Comparison of ENCODE assay signal across 11 cellular contexts in the genomic region with DNA sequence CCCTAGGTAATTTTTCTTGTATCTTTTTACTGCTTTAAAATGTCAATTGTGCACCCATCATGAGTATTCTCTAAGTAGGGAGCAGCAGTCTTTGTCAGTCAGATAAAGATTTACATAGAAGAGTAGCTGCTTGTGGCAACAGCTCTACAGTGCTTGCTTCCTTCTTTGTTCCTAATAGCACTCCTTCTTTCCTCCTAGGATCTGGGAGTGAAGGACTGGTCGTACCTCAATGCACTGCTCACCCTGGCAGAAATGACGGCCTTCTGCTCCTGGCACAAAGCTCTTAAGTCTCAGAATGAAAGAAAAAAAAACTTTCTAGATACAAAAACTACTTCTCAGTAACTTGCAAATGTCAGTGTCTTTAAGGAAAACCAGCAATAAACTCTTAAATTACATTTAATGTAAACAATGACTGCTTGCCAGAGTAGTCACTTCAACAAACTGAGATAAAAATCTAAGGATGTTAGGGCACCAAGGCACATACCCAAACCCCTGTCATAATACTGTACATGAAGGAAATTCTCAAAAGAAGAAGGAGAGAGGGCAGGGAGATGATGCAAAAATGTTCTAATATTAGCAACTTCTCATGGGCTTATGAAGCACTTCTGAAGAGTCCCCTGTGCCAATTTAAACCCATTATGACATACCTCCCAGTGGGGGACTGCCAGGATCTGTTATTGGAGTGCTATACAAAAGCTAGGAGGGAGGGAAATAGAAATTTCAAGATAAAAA. TPM values are rescaled to one million over a fixed set of nuclear protein-coding genes. Genes with fewer than 3 reads are reported as not detected.
A peak's percentile ranks its signal among the peaks of the same experiment; 100 is the strongest.
DNase-seq lines count a peak whose midpoint lies in the region; ATAC-seq and TF ChIP-seq lines count a peak whose summit lies in the region.
"Had no signal": no experiment of that assay in that cellular context is flagged by ENCODE, and none has a peak within 500 bp of the region (broad histone marks: within the 10 kb centered on the region; RNA-seq: fewer than 3 reads in every experiment).

No MANE protein-coding gene starts in this region.

- no peak overlapping the region for H3K27ac Mint-ChIP-seq in progenitor cell of endocrine pancreas
- H3K27ac Mint-ChIP-seq: activated T-cell treated with anti-CD3 and anti-CD28 coated beads, Interleukin-2, amount 50 U/mL, for 24 hours had no signal

- H3K27me3 ChIP-seq in right atrium auricular region: no peaks in the 10 kb centered on the region
- no peaks in the 10 kb centered on the region for H3K27me3 ChIP-seq in left ventricle myocardium inferior (ENCODE audit: low read depth)
- H3K27me3 ChIP-seq in subcutaneous abdominal adipose tissue (ENCODE audit: control insufficient read depth in 5 of 5, insufficient read depth in 4 of 5, low read length in 5 of 5): no peaks in the 10 kb centered on the region
- H3K27me3 ChIP-seq: upper lobe of left lung had no signal

- H3K4me1 Mint-ChIP-seq in progenitor cell of endocrine pancreas (ENCODE audit: low read depth): peaks cover under 1% of the 10 kb centered on the region

- H3K27me3 Mint-ChIP-seq in progenitor cell of endocrine pancreas: no peaks in the 10 kb centered on the region
- H3K27me3 Mint-ChIP-seq: activated T-cell treated with anti-CD3 and anti-CD28 coated beads, Interleukin-2, amount 50 U/mL, for 24 hours had no signal

- H3K27ac ChIP-seq in right atrium auricular region (peak overlapping the region in 1 of 2 donors; percentile 30), left ventricle myocardium inferior (replicated peaks) (peak overlapping the region; percentile 60), subcutaneous abdominal adipose tissue (ENCODE audit: low read depth, low read length) (peak overlapping the region; percentile 61)

- H3K36me3 ChIP-seq in right atrium auricular region (peaks cover 13% of the 10 kb centered on the region), left ventricle myocardium inferior (peaks cover 28% of the 10 kb centered on the region), subcutaneous abdominal adipose tissue (ENCODE audit: control insufficient read depth in 5 of 5, insufficient read depth in 5 of 5, low read length in 5 of 5) (peaks cover 0 to 25% (median 10%) of the 10 kb centered on the region in 5 donors)

- H3K9me3 Mint-ChIP-seq in progenitor cell of endocrine pancreas (ENCODE audit: low read depth): no peaks in the 10 kb centered on the region
- H3K9me3 Mint-ChIP-seq: activated T-cell treated with anti-CD3 and anti-CD28 coated beads, Interleukin-2, amount 50 U/mL, for 24 hours had no signal

- H3K4me3 ChIP-seq in right atrium auricular region (no peak overlapping the region), left ventricle myocardium inferior (no peak overlapping the region), subcutaneous abdominal adipose tissue (ENCODE audit: low read depth in 1 of 5, low read length in 5 of 5) (no peak overlapping the region)
- H3K4me3 ChIP-seq: upper lobe of left lung had no signal

- H3K36me3 Mint-ChIP-seq in progenitor cell of endocrine pancreas (ENCODE audit: insufficient read depth): peaks cover 10% of the 10 kb centered on the region

- ATAC-seq in Right ventricle myocardium inferior: peak; percentile 84
- no peak for ATAC-seq in HG03108 (IDR thresholded peaks at IDR 0.05; ENCODE audit: unreplicated experiment)

- H3K4me3 Mint-ChIP-seq in progenitor cell of endocrine pancreas (ENCODE audit: low read depth): no peak overlapping the region
- H3K4me3 Mint-ChIP-seq: activated T-cell treated with anti-CD3 and anti-CD28 coated beads, Interleukin-2, amount 50 U/mL, for 24 hours had no signal

- DNase-seq in Right ventricle myocardium inferior (ENCODE audit: missing footprints) (no peak), right atrium auricular region (ENCODE audit: low spot score) (no peak), RPMI7951 (ENCODE audit: low read depth) (peak; percentile 13), left ventricle myocardium inferior (no peak), progenitor cell of endocrine pancreas (ENCODE audit: low spot score, unreplicated experiment) (no peak), T1000 (lab: John Stamatoyannopoulos, UW) (no peak)
- DNase-seq: activated T-cell treated with anti-CD3 and anti-CD28 coated beads, Interleukin-2, amount 50 U/mL, for 24 hours; RPMI8226 had no signal

- peaks cover 2 to 11% of the 10 kb centered on the region in 2 donors for H3K4me1 ChIP-seq in right atrium auricular region
- H3K4me1 ChIP-seq in left ventricle myocardium inferior: peaks cover 53% of the 10 kb centered on the region
- peaks cover 0 to 35% (median 18%) of the 10 kb centered on the region in 5 donors for H3K4me1 ChIP-seq in subcutaneous abdominal adipose tissue (ENCODE audit: control insufficient read depth in 5 of 5, insufficient read depth in 5 of 5, low read length in 5 of 5)

- intact Hi-C loops in Right ventricle myocardium inferior (cut with DNase I): no loop called here
- intact Hi-C loops in left ventricle myocardium inferior (cut with micrococcal nuclease): no loop called here

- H3K9ac ChIP-seq in subcutaneous abdominal adipose tissue (ENCODE audit: low read length in 5 of 5): no peak overlapping the region

- TF ChIP-seq CTCF in right atrium auricular region (IDR thresholded peaks at IDR 0.05) (no peak), left ventricle myocardium inferior (IDR thresholded peaks at IDR 0.05; ENCODE audit: borderline replicate concordance) (no peak), progenitor cell of endocrine pancreas (IDR thresholded peaks at IDR 0.05; ENCODE audit: unreplicated experiment) (no peak)

- H3K9me3 ChIP-seq in right atrium auricular region (no peaks in the 10 kb centered on the region), left ventricle myocardium inferior (replicated peaks) (no peaks in the 10 kb centered on the region), subcutaneous abdominal adipose tissue (ENCODE audit: control insufficient read depth in 5 of 5, low read length in 5 of 5) (no peaks in the 10 kb centered on the region)
- H3K9me3 ChIP-seq: upper lobe of left lung had no signal

RNA-seq across cellular contexts. Expression of a gene that starts 34.0 kb away (rescaled TPM):
- total RNA-seq in Right ventricle myocardium inferior: 16.0 TPM
- total RNA-seq in right atrium auricular region: 10 to 100 TPM; 18.2 to 18.4 TPM
- 9.1 and 10.9 TPM in 2 replicates for total RNA-seq in RPMI7951 (2014; rRNA removed; shearing (Covaris generic))
- total RNA-seq in left ventricle myocardium inferior: 14.0 TPM
- total RNA-seq in progenitor cell of endocrine pancreas: 75.4 and 80.7 TPM in 2 replicates
